Comparison of ENCODE assay signal across 18 cellular contexts in genomic region chr6:77879527-77879926, GRCh38.
DNase-seq lines count a peak whose midpoint lies in the region; ATAC-seq and TF ChIP-seq lines count a peak whose summit lies in the region.
"Had no signal": no experiment of that assay in that cellular context is flagged by ENCODE, and none has a peak within 500 bp of the region (broad histone marks: within the 10 kb centered on the region; RNA-seq: fewer than 3 reads in every experiment).

No MANE protein-coding gene starts in this region.

- H3K9me3 Mint-ChIP-seq in MCF 10A (ENCODE audit: unreplicated experiment) (no peaks in the 10 kb centered on the region), chondrocyte (ENCODE audit: low read depth) (peaks cover 16% of the 10 kb centered on the region)
- H3K9me3 Mint-ChIP-seq: GM23338 had no signal

- no peak for ATAC-seq in HG03378 (IDR thresholded peaks at IDR 0.05; ENCODE audit: unreplicated experiment)
- ATAC-seq: GM23338 had no signal

- CTCF ChIA-PET in MCF 10A (lab: Yijun Ruan, JAX), result interaction anchor here (0.8 kb wide), 1 partner anchor 986 kb away, joined by 4 read pairs; no protein-coding TSS in a partner anchor

- H3K4me3 Mint-ChIP-seq in MCF 10A (ENCODE audit: unreplicated experiment) (no peak overlapping the region), chondrocyte (ENCODE audit: unreplicated experiment) (no peak overlapping the region)
- H3K4me3 Mint-ChIP-seq: CD14-positive monocyte; CD4-positive, alpha-beta memory T cell; GM23338; HFFc6 had no signal

- H3K36me3 ChIP-seq in breast epithelium (no peaks in the 10 kb centered on the region), hepatocyte (replicated peaks; ENCODE audit: insufficient read depth, low read depth) (no peaks in the 10 kb centered on the region)
- H3K36me3 ChIP-seq: BLaER1 had no signal

- no peak for DNase-seq in MCF 10A (ENCODE audit: unreplicated experiment)
- DNase-seq in breast epithelium (ENCODE audit: low spot score in 2 of 2), result no peak
- DNase-seq in HuH-7.5 (ENCODE audit: low spot score), result peak; percentile 9
- DNase-seq in hepatocyte (ENCODE audit: low spot score), result no peak
- DNase-seq in NCI-H2227 treated with DMSO at 0.1 percent for 48 hours (lab: John Stamatoyannopoulos, UW), result no peak
- DNase-seq in chondrocyte (ENCODE audit: low spot score), result no peak
- DNase-seq: 8988T; CD4-positive, alpha-beta memory T cell; DMS153; DMS79; GDM1; HCEC 1CT; HFFc6; IMR-90 had no signal

- intact Hi-C loops in MCF 10A (cut with micrococcal nuclease), result no loop called here
- intact Hi-C loops in breast epithelium (cut with DNase I; ENCODE audit: low total_unique reads), result no loop called here

- H3K4me1 Mint-ChIP-seq in MCF 10A (ENCODE audit: insufficient read depth, unreplicated experiment) (peaks cover 13% of the 10 kb centered on the region), chondrocyte (ENCODE audit: low read depth) (peaks cover 17% of the 10 kb centered on the region)
- H3K4me1 Mint-ChIP-seq: CD14-positive monocyte; CD4-positive, alpha-beta memory T cell; GM23338 had no signal

- H3K27ac ChIP-seq in breast epithelium (no peak overlapping the region), hepatocyte (no peak overlapping the region)
- H3K27ac ChIP-seq: BLaER1 had no signal

- H3K27ac Mint-ChIP-seq in MCF 10A (ENCODE audit: low read depth, unreplicated experiment) (peak overlapping the region; percentile 2), chondrocyte (ENCODE audit: unreplicated experiment) (no peak overlapping the region)
- H3K27ac Mint-ChIP-seq: CD14-positive monocyte; CD4-positive, alpha-beta memory T cell; GM23338; HFFc6 had no signal

- H3K79me2 ChIP-seq in hepatocyte, result no peaks in the 10 kb centered on the region

- BruUV-seq in MCF 10A (replicated peaks; lab: Mats Ljungman, UMichigan), result no TSS peak

- H3K4me3 ChIP-seq in breast epithelium (no peak overlapping the region), hepatocyte (no peak overlapping the region)
- H3K4me3 ChIP-seq: BLaER1, GM23338 had no signal

- no peaks in the 10 kb centered on the region for H4K20me1 ChIP-seq in hepatocyte (ENCODE audit: insufficient read depth, poor library complexity, severe bottlenecking)
- H4K20me1 ChIP-seq: BLaER1 had no signal

- POLR2A ChIA-PET in MCF 10A (lab: Yijun Ruan, JAX), result no interaction called here

- H3K4me1 ChIP-seq in breast epithelium (no peaks in the 10 kb centered on the region), hepatocyte (ENCODE audit: insufficient read depth) (peaks cover 4% of the 10 kb centered on the region)
- H3K4me1 ChIP-seq: BLaER1 had no signal

- H3K27me3 Mint-ChIP-seq in MCF 10A (ENCODE audit: insufficient read depth, unreplicated experiment), result no peaks in the 10 kb centered on the region
- H3K27me3 Mint-ChIP-seq in chondrocyte (ENCODE audit: low read depth), result no peaks in the 10 kb centered on the region
- H3K27me3 Mint-ChIP-seq: CD4-positive, alpha-beta memory T cell had no signal

- 53% methylated on average over 2 of the region's 2 CpGs for WGBS in hepatocyte (ENCODE audit: low lambda C conversion rate, missing lambda C conversion rate)

- H3K27me3 ChIP-seq in breast epithelium (no peaks in the 10 kb centered on the region), hepatocyte (no peaks in the 10 kb centered on the region)
- H3K27me3 ChIP-seq: BLaER1 had no signal

- H2AFZ ChIP-seq in hepatocyte, result peak overlapping the region; percentile 16
- H2AFZ ChIP-seq: GM23338 had no signal

- no peaks in the 10 kb centered on the region for H3K9me2 ChIP-seq in hepatocyte (replicated peaks; ENCODE audit: insufficient read depth)

- H3K9me3 ChIP-seq in breast epithelium (no peaks in the 10 kb centered on the region), hepatocyte (ENCODE audit: low read depth) (no peaks in the 10 kb centered on the region)
- H3K9me3 ChIP-seq: BLaER1 had no signal

- TF ChIP-seq POLR2A in breast epithelium (IDR thresholded peaks at IDR 0.05), result no peak

- H3K4me2 ChIP-seq in hepatocyte, result no peak overlapping the region
- H3K4me2 ChIP-seq: BLaER1, GM23338 had no signal

- H3K36me3 Mint-ChIP-seq in MCF 10A (ENCODE audit: insufficient read depth, unreplicated experiment) (no peaks in the 10 kb centered on the region), chondrocyte (ENCODE audit: low read depth) (no peaks in the 10 kb centered on the region)
- H3K36me3 Mint-ChIP-seq: CD14-positive monocyte; CD4-positive, alpha-beta memory T cell had no signal

- TF ChIP-seq CTCF in MCF 10A (IDR thresholded peaks at IDR 0.05; ENCODE audit: unreplicated experiment) (no peak), breast epithelium (IDR thresholded peaks at IDR 0.05) (no peak), hepatocyte (IDR thresholded peaks at IDR 0.05; ENCODE audit: poor library complexity) (no peak), chondrocyte (IDR thresholded peaks at IDR 0.05) (no peak)
